Comparison of ENCODE assay signal across 15 cellular contexts in the genomic region with DNA sequence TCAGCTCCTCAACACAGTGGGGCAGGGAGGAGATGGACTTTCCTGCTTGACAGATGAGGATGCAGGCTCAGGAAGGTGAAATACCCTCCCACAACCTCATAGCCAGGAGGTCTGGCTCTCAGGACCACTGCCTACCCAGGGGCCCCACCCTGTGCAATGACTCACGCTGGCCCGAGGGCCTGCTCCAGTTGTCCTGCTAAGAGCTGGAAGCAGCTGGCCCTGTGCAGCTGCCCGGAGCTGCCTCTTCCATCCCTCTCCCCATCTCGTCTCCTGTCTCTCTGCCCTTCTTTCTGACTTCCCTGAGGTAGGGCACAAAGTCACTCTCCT.
DNase-seq lines count a peak whose midpoint lies in the region; ATAC-seq and TF ChIP-seq lines count a peak whose summit lies in the region.
"Had no signal": no experiment of that assay in that cellular context is flagged by ENCODE, and none has a peak within 500 bp of the region (broad histone marks: within the 10 kb centered on the region; RNA-seq: fewer than 3 reads in every experiment).

No MANE protein-coding gene starts in this region.

- H3K4me3 ChIP-seq in SJSA1, result no peak overlapping the region
- H3K4me3 ChIP-seq in fibroblast of villous mesenchyme (ENCODE audit: low read depth, low read length), result no peak overlapping the region
- H3K4me3 ChIP-seq in gastrocnemius medialis, result no peak overlapping the region

- H3K9me3 ChIP-seq in SJSA1 (replicated peaks), result no peaks in the 10 kb centered on the region
- no peaks in the 10 kb centered on the region for H3K9me3 ChIP-seq in gastrocnemius medialis

- ATAC-seq in gastrocnemius medialis (no peak), GM18511 (IDR thresholded peaks at IDR 0.05; ENCODE audit: unreplicated experiment) (no peak)
- ATAC-seq: esophagus mucosa, left lobe of liver had no signal

- peak; percentile 83 for DNase-seq in EL
- DNase-seq in SJSA1 (ENCODE audit: low read depth in 1 of 2, low spot score in 2 of 2), result peak; percentile 73 to 85
- DNase-seq in fibroblast of villous mesenchyme (ENCODE audit: low read depth), result peak; percentile 64
- peak in 1 of 2 donors; percentile 41 for DNase-seq in gastrocnemius medialis
- no peak for DNase-seq in NCI-H82 treated with DMSO at 0.1 percent for 48 hours (lab: John Stamatoyannopoulos, UW; ENCODE audit: unreplicated experiment)
- DNase-seq in GM13976 (ENCODE audit: low spot score), result no peak
- no peak for DNase-seq in NCI-H1694 treated with DMSO at 0.1 percent for 48 hours (lab: John Stamatoyannopoulos, UW)
- DNase-seq: activated CD4-positive, alpha-beta memory T cell treated with anti-CD3 and anti-CD28 coated beads, Interleukin-2, amount 10 ng/mL, durations not matched to agents 7 days and 5 days; amniotic stem cell; NCI-H510A; retina had no signal

- H3K27ac ChIP-seq in SJSA1 (peak overlapping the region; percentile 26; the same call in 1 of the 2 replicates), gastrocnemius medialis (peak overlapping the region; percentile 23 to 59 (median 42))
- H3K27ac ChIP-seq: KMS-11 had no signal

- H3K4me1 ChIP-seq in SJSA1 (replicated peaks) (peaks cover 85% of the 10 kb centered on the region), gastrocnemius medialis (peaks cover 36 to 39% of the 10 kb centered on the region in 2 donors)

- no peaks in the 10 kb centered on the region for H3K27me3 ChIP-seq in SJSA1 (replicated peaks)
- no peaks in the 10 kb centered on the region for H3K27me3 ChIP-seq in gastrocnemius medialis

- intact Hi-C loops in gastrocnemius medialis (cut with DNase I; ENCODE audit: low total_unique reads), result loop anchor here (5.0 to 10.0 kb wide), 3 partner anchors 35 to 538 kb away; no protein-coding TSS in a partner anchor

- peaks cover 68% of the 10 kb centered on the region for H3K36me3 ChIP-seq in SJSA1
- no peaks in the 10 kb centered on the region for H3K36me3 ChIP-seq in gastrocnemius medialis

- in situ Hi-C loops in gastrocnemius medialis (cut with MboI; ENCODE audit: low sequenced_read_pairs in 4 of 4) (loop anchor here (10.0 to 25.0 kb wide), 7 partner anchors 230 to 1155 kb away; a partner anchor contains a TSS), GM13976 (cut with MboI; ENCODE audit: low sequenced_read_pairs, unreplicated experiment) (loop anchor here (10.0 kb wide), 1 partner anchor 1148 kb away; no protein-coding TSS in a partner anchor)

- no peak for TF ChIP-seq POLR2A in gastrocnemius medialis (IDR thresholded peaks at IDR 0.05)

- no peak for TF ChIP-seq CTCF in fibroblast of villous mesenchyme (IDR thresholded peaks at IDR 0.05; ENCODE audit: insufficient read depth, low read depth, low read length)
- no peak for TF ChIP-seq CTCF in gastrocnemius medialis (IDR thresholded peaks at IDR 0.05 in 4 of 5, conservative IDR thresholded peaks at IDR 0.05 in 1 of 5)
- no peak for TF ChIP-seq CTCF in GM13976 (IDR thresholded peaks at IDR 0.05; ENCODE audit: borderline replicate concordance, control extremely low read depth, extremely low read depth, insufficient read depth, missing control alignments)

Comparison
In these comparisons a context has a peak if more than half of its experiments do, and no peak if none do; other contexts are left out.
1. DNase-seq: peak in EL (single experiment), SJSA1 (2 of 2) and fibroblast of villous mesenchyme (single experiment); none in NCI-H82 treated with DMSO at 0.1 percent for 48 hours (single experiment), GM13976 (single experiment) and NCI-H1694 treated with DMSO at 0.1 percent for 48 hours (single experiment).